In the genomic region with DNA sequence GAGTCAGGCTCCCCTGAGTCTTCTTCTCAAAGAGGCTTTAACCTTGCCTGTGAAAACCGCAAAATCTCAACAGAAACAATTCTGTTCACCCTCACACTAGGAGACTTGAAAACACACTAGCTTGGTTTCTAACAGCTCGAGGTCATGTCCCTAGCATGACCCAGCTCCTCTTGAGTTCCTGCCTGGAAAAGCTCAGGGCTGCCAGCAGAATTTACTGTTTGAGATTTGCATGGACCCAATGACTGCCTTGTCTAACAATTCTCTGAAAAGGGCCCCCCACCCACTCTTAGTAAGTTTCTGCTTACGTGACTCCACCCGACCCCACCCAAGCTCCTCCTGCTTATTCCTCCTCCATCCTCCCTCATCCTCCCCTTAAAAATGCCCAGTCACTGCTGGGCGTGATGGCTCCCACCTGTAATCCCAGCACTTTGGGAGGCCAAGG, we compare ENCODE assay signal across 18 cellular contexts.
"Had no signal": no experiment of that assay in that cellular context is flagged by ENCODE, and none has a peak within 500 bp of the region (broad histone marks: within the 10 kb centered on the region; RNA-seq: fewer than 3 reads in every experiment).

No MANE protein-coding gene starts in this region.

- H3K4me1 ChIP-seq: colonic mucosa had no signal

- H3K27ac Mint-ChIP-seq: activated CD8-positive, alpha-beta memory T cell treated with anti-CD3 and anti-CD28 coated beads, Interleukin-2, amount 10 ng/mL, durations not matched to agents 7 days and 5 days; activated naive CD8-positive, alpha-beta T cell; activated T-cell treated with anti-CD3 and anti-CD28 coated beads, Interleukin-2, amount 50 U/mL, for 24 hours; naive thymus-derived CD4-positive, alpha-beta T cell; type B pancreatic cell had no signal

- H3K36me3 Mint-ChIP-seq: activated naive CD8-positive, alpha-beta T cell; naive thymus-derived CD4-positive, alpha-beta T cell; type B pancreatic cell had no signal

- H3K4me1 Mint-ChIP-seq: activated CD8-positive, alpha-beta memory T cell treated with anti-CD3 and anti-CD28 coated beads, Interleukin-2, amount 10 ng/mL, durations not matched to agents 7 days and 5 days; naive thymus-derived CD4-positive, alpha-beta T cell had no signal

- H3K36me3 ChIP-seq: colonic mucosa, right lobe of liver had no signal

- H3K4me3 ChIP-seq: colonic mucosa, psoas muscle, right lobe of liver had no signal

- H3K9me3 ChIP-seq: colonic mucosa, right lobe of liver had no signal

- H3K4me3 Mint-ChIP-seq: activated CD8-positive, alpha-beta memory T cell treated with anti-CD3 and anti-CD28 coated beads, Interleukin-2, amount 10 ng/mL, durations not matched to agents 7 days and 5 days; activated naive CD8-positive, alpha-beta T cell; activated T-cell treated with anti-CD3 and anti-CD28 coated beads, Interleukin-2, amount 50 U/mL, for 24 hours; naive thymus-derived CD4-positive, alpha-beta T cell; type B pancreatic cell had no signal

- H3K9me3 Mint-ChIP-seq: type B pancreatic cell had no signal

- H3K27me3 ChIP-seq: colonic mucosa, right lobe of liver had no signal

- DNase-seq: activated CD4-positive, alpha-beta T cell treated with anti-CD3 and anti-CD28 coated beads for 1 hour; activated CD4-positive, alpha-beta T cell treated with anti-CD3 and anti-CD28 coated beads, Interleukin-2, amount 50 U/mL, for 48 hours; activated CD8-positive, alpha-beta memory T cell treated with anti-CD3 and anti-CD28 coated beads, Interleukin-2, amount 10 ng/mL, durations not matched to agents 7 days and 5 days; activated effector memory CD4-positive, alpha-beta T cell treated with anti-CD3 and anti-CD28 coated beads, Interleukin-2, amount 50 U/mL, for 16 hours; activated T-cell treated with anti-CD3 and anti-CD28 coated beads, Interleukin-2, amount 50 U/mL, for 24 hours; anterior cingulate cortex; colonic mucosa; effector CD4-positive, alpha-beta T cell; hypothalamus; naive thymus-derived CD4-positive, alpha-beta T cell; nucleus accumbens; psoas muscle; right lobe of liver; stimulated activated CD4-positive, alpha-beta T cell treated with anti-CD3 and anti-CD28 coated beads, Interleukin-2, amount 100 ng/mL, for 24 hours; stimulated activated naive CD4-positive, alpha-beta T cell; SW 1271 had no signal

- ATAC-seq: activated CD8-positive, alpha-beta memory T cell treated with anti-CD3 and anti-CD28 coated beads, Interleukin-2, amount 10 ng/mL, durations not matched to agents 7 days and 5 days; naive thymus-derived CD4-positive, alpha-beta T cell; psoas muscle had no signal

- H3K27ac ChIP-seq: colonic mucosa, psoas muscle, right lobe of liver had no signal

- H3K27me3 Mint-ChIP-seq: activated CD8-positive, alpha-beta memory T cell treated with anti-CD3 and anti-CD28 coated beads, Interleukin-2, amount 10 ng/mL, durations not matched to agents 7 days and 5 days; activated naive CD8-positive, alpha-beta T cell; type B pancreatic cell had no signal
